19 cellular contexts compared by ENCODE assay signal in the genomic region with DNA sequence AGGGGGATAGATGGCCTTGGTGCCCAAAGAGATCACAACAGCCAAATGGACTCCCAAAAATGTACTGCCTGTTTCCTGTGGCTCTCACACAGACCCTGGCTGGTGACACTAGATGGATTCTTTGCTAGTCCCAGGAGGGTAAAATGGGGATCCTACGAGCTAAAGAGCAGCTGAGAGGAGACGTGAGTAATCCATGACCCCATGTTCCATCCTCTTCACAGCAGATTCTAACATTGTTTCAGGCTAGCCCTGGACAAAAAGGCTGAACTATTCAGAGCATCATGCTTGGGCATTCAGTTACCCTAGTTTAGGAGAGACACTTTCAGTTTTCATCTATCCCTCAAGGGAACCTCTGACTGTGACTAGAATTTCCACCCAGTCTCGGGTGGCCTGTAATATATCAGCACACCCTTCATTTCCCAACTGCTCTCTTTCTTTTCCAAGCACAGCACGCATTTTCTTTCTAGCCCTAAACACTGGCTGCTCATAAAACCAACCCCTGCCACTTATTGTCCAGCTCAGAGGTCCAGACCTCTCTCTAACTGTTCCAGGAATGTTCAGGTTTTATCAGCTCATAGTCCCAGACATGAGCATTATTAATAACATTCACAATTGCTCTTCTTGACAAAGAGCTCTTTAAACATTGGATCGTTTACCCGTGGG. TPM values are rescaled to one million over a fixed set of nuclear protein-coding genes. Genes with fewer than 3 reads are reported as not detected.
DNase-seq lines count a peak whose midpoint lies in the region; ATAC-seq and TF ChIP-seq lines count a peak whose summit lies in the region.
"Had no signal": no experiment of that assay in that cellular context is flagged by ENCODE, and none has a peak within 500 bp of the region (broad histone marks: within the 10 kb centered on the region; RNA-seq: fewer than 3 reads in every experiment).

No MANE protein-coding gene starts in this region.

- no peak for TF ChIP-seq POLR2A in body of pancreas (IDR thresholded peaks at IDR 0.05)

- H4K20me1 ChIP-seq in smooth muscle cell (ENCODE audit: low read depth), result no peaks in the 10 kb centered on the region

- H3K4me2 ChIP-seq in smooth muscle cell, result peak overlapping the region; percentile 53

- H3K4me3 ChIP-seq in body of pancreas (no peak overlapping the region), smooth muscle cell (no peak overlapping the region)
- H3K4me3 ChIP-seq: GM12878 had no signal

- H3K27me3 Mint-ChIP-seq in neural crest cell (ENCODE audit: low read depth), result no peaks in the 10 kb centered on the region

- peak overlapping the region; percentile 12 for H3K27ac Mint-ChIP-seq in neural crest cell (ENCODE audit: unreplicated experiment)
- H3K27ac Mint-ChIP-seq: CD8-positive, alpha-beta T cell had no signal

- H3F3A ChIP-seq in smooth muscle cell (ENCODE audit: low read depth), result peaks cover 6% of the 10 kb centered on the region

- peak; percentile 50 for ATAC-seq in body of pancreas
- no peak for ATAC-seq in GM18870 (IDR thresholded peaks at IDR 0.05; ENCODE audit: unreplicated experiment)
- ATAC-seq: CD8-positive, alpha-beta T cell; GM12878 had no signal

- no peak overlapping the region for H3K4me3 Mint-ChIP-seq in neural crest cell
- H3K4me3 Mint-ChIP-seq: CD8-positive, alpha-beta T cell had no signal

- no peak overlapping the region for H3K9ac ChIP-seq in smooth muscle cell (ENCODE audit: low read depth)

- H3K27ac ChIP-seq in C4-2B (peak overlapping the region; percentile 57; the same call in 1 of the 2 replicates), body of pancreas (no peak overlapping the region), smooth muscle cell (ENCODE audit: low read depth) (peak overlapping the region; percentile 35)

- no peaks in the 10 kb centered on the region for H3K9me3 ChIP-seq in body of pancreas
- H3K9me3 ChIP-seq in smooth muscle cell (replicated peaks; ENCODE audit: low read depth), result no peaks in the 10 kb centered on the region
- H3K9me3 ChIP-seq: BE2C had no signal

- peak overlapping the region; percentile 67 for H2AFZ ChIP-seq in smooth muscle cell (ENCODE audit: low read depth)

- no peaks in the 10 kb centered on the region for H3K4me1 ChIP-seq in body of pancreas
- no peaks in the 10 kb centered on the region for H3K4me1 ChIP-seq in smooth muscle cell (ENCODE audit: low read depth)
- H3K4me1 ChIP-seq: BE2C had no signal

- H3K4me1 Mint-ChIP-seq in neural crest cell, result no peaks in the 10 kb centered on the region

- intact Hi-C loops in body of pancreas (cut with DNase I), result no loop called here
- intact Hi-C loops in cardiac septum (cut with DNase I), result no loop called here

- TF ChIP-seq CTCF in C4-2B (conservative IDR thresholded peaks at IDR 0.05) (no peak), body of pancreas (IDR thresholded peaks at IDR 0.05) (no peak), neural crest cell (conservative IDR thresholded peaks at IDR 0.05) (no peak), smooth muscle cell (IDR thresholded peaks at IDR 0.05; ENCODE audit: borderline replicate concordance, insufficient read depth, poor library complexity, severe bottlenecking) (no peak)

- no peaks in the 10 kb centered on the region for H3K79me2 ChIP-seq in smooth muscle cell (ENCODE audit: low read depth)

- 43% methylated on average over 6 of the region's 6 CpGs for WGBS in body of pancreas, 2 donors
- 30% methylated on average over 6 of the region's 6 CpGs for WGBS in smooth muscle cell (ENCODE audit: low lambda C conversion rate)

- DNase-seq in body of pancreas (no peak), neural crest cell (ENCODE audit: low read depth, low spot score) (no peak), smooth muscle cell (lab: John Stamatoyannopoulos, UW; ENCODE audit: unreplicated experiment) (no peak), NCI-H526 (lab: John Stamatoyannopoulos, UW) (no peak), cardiac septum (ENCODE audit: low spot score) (no peak), kidney glomerular epithelial cell (lab: John Stamatoyannopoulos, UW) (no peak)
- DNase-seq: 8988T; BE2C; CD8-positive, alpha-beta T cell; GDM1; IMR-90; Kasumi-1; NCI-H187; NK-92 treated with Interleukin-12 subunit alpha and Interleukin-12 subunit beta, amount 100 ng/mL, for 24 hours; SHP77 treated with DMSO at 0.1 percent for 48 hours had no signal

- H3K9me3 Mint-ChIP-seq in neural crest cell, result no peaks in the 10 kb centered on the region

- H3K36me3 ChIP-seq in body of pancreas (replicated peaks in 1 of 2; ENCODE audit: insufficient read depth in 1 of 2, low read depth in 2 of 2) (no peaks in the 10 kb centered on the region), smooth muscle cell (ENCODE audit: low read depth) (no peaks in the 10 kb centered on the region)
- H3K36me3 ChIP-seq: BE2C had no signal

- peaks cover 2% of the 10 kb centered on the region for H3K36me3 Mint-ChIP-seq in neural crest cell (ENCODE audit: low read depth)
- H3K36me3 Mint-ChIP-seq: CD8-positive, alpha-beta T cell had no signal

- H3K27me3 ChIP-seq in body of pancreas (no peaks in the 10 kb centered on the region), smooth muscle cell (ENCODE audit: low read depth) (no peaks in the 10 kb centered on the region)
- H3K27me3 ChIP-seq: BE2C had no signal

RNA-seq across cellular contexts. Expression of a gene that starts 48.5 kb away (rescaled TPM):
- total RNA-seq in body of pancreas (under 1 TPM; 0.26 to 0.33 TPM), neural crest cell (1.7 and 2.1 TPM in 2 replicates), smooth muscle cell (0.04 and 1.4 TPM in 2 replicates), cardiac septum (not detected)
- polyA plus RNA-seq in smooth muscle cell, result 1.5 and 1.6 TPM in 2 replicates
- total RNA-seq: IMR-90, OCI-LY7 had no signal

Comparison
In these comparisons a context has a peak if more than half of its experiments do, and no peak if none do; other contexts are left out.
1. H3K27ac ChIP-seq: peak in C4-2B (single experiment) and smooth muscle cell (single experiment); none in body of pancreas (0 of 4).